ENCODE assay signal across 23 cellular contexts in genomic region chr2:102241616-102242260, GRCh38. TPM values are rescaled to one million over a fixed set of nuclear protein-coding genes. Genes with fewer than 3 reads are reported as not detected.
DNase-seq lines count a peak whose midpoint lies in the region; ATAC-seq, FAIRE-seq and TF ChIP-seq lines count a peak whose summit lies in the region.
"Had no signal": no experiment of that assay in that cellular context is flagged by ENCODE, and none has a peak within 500 bp of the region (broad histone marks: within the 10 kb centered on the region; RNA-seq: fewer than 3 reads in every experiment).

No MANE protein-coding gene starts in this region.

- TF ChIP-seq POLR2A in IMR-90 (IDR thresholded peaks at IDR 0.05; ENCODE audit: low read depth, low read length) (no peak), right lobe of liver (IDR thresholded peaks at IDR 0.05) (no peak), gastrocnemius medialis (IDR thresholded peaks at IDR 0.05) (no peak)

- no peak for FAIRE-seq in astrocyte (lab: Jason Lieb, UNC)
- FAIRE-seq: pancreas had no signal

- H2BK120ac ChIP-seq in IMR-90 (ENCODE audit: low read depth, low read length) = peak overlapping the region; percentile 21; the same call in 1 of the 2 replicates

- intact Hi-C loops in IMR-90 (cut with micrococcal nuclease) (loop anchor here (2.0 kb wide), 2 partner anchors 235 to 357 kb away; no protein-coding TSS in a partner anchor), right lobe of liver (cut with DNase I) (loop anchor here (10.0 kb wide), 2 partner anchors 203 to 227 kb away; no protein-coding TSS in a partner anchor), upper lobe of right lung (cut with DNase I) (loop anchor here (10.0 kb wide), 1 partner anchor 113 kb away; the partner anchor contains the start of gene IL18R1), gastrocnemius medialis (cut with DNase I; ENCODE audit: low total_unique reads) (loop anchor here (1.0 to 5.0 kb wide), 4 partner anchors 53 to 359 kb away; no protein-coding TSS in a partner anchor)

- no peaks in the 10 kb centered on the region for H3K36me3 ChIP-seq in IMR-90 (ENCODE audit: control insufficient read depth, insufficient read depth, low read length)
- no peaks in the 10 kb centered on the region for H3K36me3 ChIP-seq in astrocyte (ENCODE audit: insufficient read depth, low read length)
- no peaks in the 10 kb centered on the region for H3K36me3 ChIP-seq in right lobe of liver
- H3K36me3 ChIP-seq in upper lobe of right lung = no peaks in the 10 kb centered on the region
- no peaks in the 10 kb centered on the region for H3K36me3 ChIP-seq in gastrocnemius medialis
- H3K36me3 ChIP-seq: pancreas, spleen had no signal

- dilution Hi-C loops in IMR-90 (cut with HindIII; ENCODE audit: low sequenced_read_pairs, unreplicated experiment) = no loop called here

- no peak overlapping the region for H4K5ac ChIP-seq in IMR-90 (ENCODE audit: low read depth, low read length)

- H3K36me3 Mint-ChIP-seq in astrocyte (ENCODE audit: low read depth, unreplicated experiment) = peaks cover 4% of the 10 kb centered on the region
- H3K36me3 Mint-ChIP-seq: activated naive CD8-positive, alpha-beta T cell; CD4-positive, CD25-positive, alpha-beta regulatory T cell; IgD-negative memory B cell had no signal

- H3K9me1 ChIP-seq in IMR-90 (ENCODE audit: insufficient read depth, low read length) = peaks cover 15% of the 10 kb centered on the region

- H3K9ac ChIP-seq in IMR-90 (ENCODE audit: low read depth, low read length) (no peak overlapping the region), astrocyte (ENCODE audit: low read length) (no peak overlapping the region)

- H4K8ac ChIP-seq in IMR-90 (ENCODE audit: low read depth in 2 of 2, low read length in 2 of 2) = no peak overlapping the region

- WGBS in IMR-90 (ENCODE audit: extremely low coverage in 2 of 2, insufficient read length in 1 of 2), 2 experiments = 70% methylated on average over 2 of the region's 6 CpGs; no CpG with 5 or more reads in 1 of the 2 experiments
- 65% methylated on average over 6 of the region's 6 CpGs for WGBS in right lobe of liver (ENCODE audit: insufficient coverage, low coverage, low lambda C conversion rate, missing lambda C conversion rate)

- no peak overlapping the region for H2BK5ac ChIP-seq in IMR-90 (ENCODE audit: low read depth, low read length, poor library complexity, severe bottlenecking)

- no peak overlapping the region for H2AK9ac ChIP-seq in IMR-90 (replicated peaks; ENCODE audit: low read depth, low read length, poor library complexity)

- no peak overlapping the region for H3K14ac ChIP-seq in IMR-90 (replicated peaks; ENCODE audit: low read depth, low read length)

- CTCF ChIA-PET in IMR-90 (lab: Yijun Ruan, JAX) = interaction anchor here (1.5 to 3.3 kb wide), 4 partner anchors 16 to 222 kb away, joined by 5 to 26 read pairs (median 6); no protein-coding TSS in a partner anchor

- peak overlapping the region; percentile 12 for H3K27ac Mint-ChIP-seq in astrocyte (ENCODE audit: unreplicated experiment)
- H3K27ac Mint-ChIP-seq: IgD-negative memory B cell had no signal

- no peak overlapping the region; the same call in 1 of the 2 replicates for H3K4ac ChIP-seq in IMR-90 (ENCODE audit: low read depth, low read length)

- H3K4me2 ChIP-seq in IMR-90 (ENCODE audit: low read depth, low read length) (no peak overlapping the region), astrocyte (ENCODE audit: low read length) (no peak overlapping the region)

- H3K79me1 ChIP-seq in IMR-90 (ENCODE audit: low read depth in 1 of 2, low read length in 2 of 2) = no peaks in the 10 kb centered on the region

- no peak overlapping the region; the same call in 1 of the 2 replicates for H2BK20ac ChIP-seq in IMR-90 (ENCODE audit: low read depth, low read length)

- H4K91ac ChIP-seq in IMR-90 (ENCODE audit: insufficient read depth, low read depth, low read length) = no peak overlapping the region

- no peaks in the 10 kb centered on the region for H3K79me2 ChIP-seq in astrocyte (ENCODE audit: insufficient read depth, low read length)

- peak overlapping the region; percentile 7; the same call in 1 of the 3 replicates for H2BK15ac ChIP-seq in IMR-90 (ENCODE audit: low read depth, low read length)

- TF ChIP-seq RAD21 in IMR-90 (IDR thresholded peaks at IDR 0.05; ENCODE audit: low read length) = no peak

- H3K27me3 ChIP-seq in IMR-90 (ENCODE audit: control insufficient read depth, insufficient read depth, low read length) (0 out of 2 replicates have a peak, but pooled peaks cover under 1% of the 10 kb centered on the region), astrocyte (ENCODE audit: insufficient read depth, low read length) (no peaks in the 10 kb centered on the region), right lobe of liver (no peaks in the 10 kb centered on the region), upper lobe of right lung (no peaks in the 10 kb centered on the region), gastrocnemius medialis (no peaks in the 10 kb centered on the region)
- H3K27me3 ChIP-seq: pancreas had no signal

- H3K27ac ChIP-seq in IMR-90 (ENCODE audit: insufficient read depth, low read length) (no peak overlapping the region), astrocyte (ENCODE audit: low read depth, low read length) (no peak overlapping the region), right lobe of liver (peak overlapping the region; percentile 2 to 53 (median 30)), upper lobe of right lung (peak overlapping the region; percentile 4), gastrocnemius medialis (no peak overlapping the region)

- POLR2A ChIA-PET in IMR-90 (lab: Charles Lee; ENCODE audit: unreplicated experiment) = no interaction called here

- peaks cover 2% of the 10 kb centered on the region for H3K9me3 Mint-ChIP-seq in astrocyte (ENCODE audit: unreplicated experiment)
- H3K9me3 Mint-ChIP-seq: CD4-positive, CD25-positive, alpha-beta regulatory T cell; HFFc6; IgD-negative memory B cell had no signal

- DNase-seq in IMR-90 = no peak
- DNase-seq in astrocyte (ENCODE audit: low read depth) = no peak
- no peak for DNase-seq in right lobe of liver
- no peak for DNase-seq in upper lobe of right lung
- DNase-seq in gastrocnemius medialis = no peak
- no peak for DNase-seq in NCI-H748 treated with DMSO at 0.1 percent for 48 hours (lab: John Stamatoyannopoulos, UW)
- DNase-seq in NCI-H187 treated with DMSO at 0.1 percent for 48 hours (lab: John Stamatoyannopoulos, UW) = no peak
- DNase-seq: activated CD4-positive, alpha-beta T cell treated with anti-CD3 and anti-CD28 coated beads for 36 hours; activated T-cell treated with anti-CD3 and anti-CD28 coated beads for 4 hours; CD4-positive, CD25-positive, alpha-beta regulatory T cell; central memory CD4-positive, alpha-beta T cell; GOT3; HFFc6; NCI-H1092; NCI-H2029; NCI-H69; pancreas; T-helper 17 cell had no signal

- peaks cover 8% of the 10 kb centered on the region for H3K4me1 ChIP-seq in IMR-90 (ENCODE audit: control insufficient read depth, insufficient read depth, low read length)
- H3K4me1 ChIP-seq in astrocyte (ENCODE audit: insufficient read depth, low read length) = peaks cover 6% of the 10 kb centered on the region
- peaks cover 0 to 7% (median 0%) of the 10 kb centered on the region in 4 donors for H3K4me1 ChIP-seq in right lobe of liver
- H3K4me1 ChIP-seq in upper lobe of right lung = peaks cover 5% of the 10 kb centered on the region
- peaks cover 0 to 13% of the 10 kb centered on the region in 2 donors for H3K4me1 ChIP-seq in gastrocnemius medialis

- H3K4me3 ChIP-seq in IMR-90 (ENCODE audit: insufficient read depth, low read depth, low read length) (no peak overlapping the region), astrocyte (ENCODE audit: insufficient read depth, low read depth, low read length) (no peak overlapping the region), right lobe of liver (no peak overlapping the region), upper lobe of right lung (no peak overlapping the region), gastrocnemius medialis (no peak overlapping the region)
- H3K4me3 ChIP-seq: lung, pancreas had no signal

- TF ChIP-seq CTCF in IMR-90 (conservative IDR thresholded peaks at IDR 0.05; ENCODE audit: low read depth, low read length) = no peak
- no peak for TF ChIP-seq CTCF in astrocyte (IDR thresholded peaks at IDR 0.05; ENCODE audit: insufficient read depth, low read depth, low read length)
- TF ChIP-seq CTCF in right lobe of liver (IDR thresholded peaks at IDR 0.05) = no peak
- TF ChIP-seq CTCF in upper lobe of right lung (IDR thresholded peaks at IDR 0.05) = no peak
- TF ChIP-seq CTCF in gastrocnemius medialis (IDR thresholded peaks at IDR 0.05 in 4 of 5, conservative IDR thresholded peaks at IDR 0.05 in 1 of 5) = no peak

- no peaks in the 10 kb centered on the region for H3K9me3 ChIP-seq in IMR-90 (ENCODE audit: control insufficient read depth, insufficient read depth, low read length)
- H3K9me3 ChIP-seq in astrocyte (ENCODE audit: insufficient read depth, low read depth, low read length) = no peaks in the 10 kb centered on the region
- no peaks in the 10 kb centered on the region for H3K9me3 ChIP-seq in right lobe of liver
- no peaks in the 10 kb centered on the region for H3K9me3 ChIP-seq in upper lobe of right lung
- H3K9me3 ChIP-seq in gastrocnemius medialis = no peaks in the 10 kb centered on the region
- H3K9me3 ChIP-seq: pancreas, spleen had no signal

- no peak overlapping the region; the same call in 1 of the 2 replicates for H2AK5ac ChIP-seq in IMR-90 (ENCODE audit: low read depth, low read length)

- H3K4me1 Mint-ChIP-seq in astrocyte (ENCODE audit: low read depth, unreplicated experiment) = peaks cover 7% of the 10 kb centered on the region

- no peak overlapping the region for H3K23ac ChIP-seq in IMR-90 (ENCODE audit: low read depth, low read length)

- H2AFZ ChIP-seq in IMR-90 (replicated peaks; ENCODE audit: low read length, poor library complexity) = no peak overlapping the region
- H2AFZ ChIP-seq in astrocyte (ENCODE audit: low read depth, low read length) = no peak overlapping the region

- no TSS peak for BruUV-seq in IMR-90 (replicated peaks; lab: Mats Ljungman, UMichigan)

- no peak overlapping the region for H3K56ac ChIP-seq in IMR-90 (ENCODE audit: extremely low read depth, insufficient read depth, low read length)

- H3K4me3 Mint-ChIP-seq in astrocyte (ENCODE audit: unreplicated experiment) = no peak overlapping the region
- H3K4me3 Mint-ChIP-seq: activated CD4-positive, alpha-beta T cell treated with anti-CD3 and anti-CD28 coated beads for 36 hours; activated naive CD8-positive, alpha-beta T cell; T-helper 17 cell had no signal

- no peak overlapping the region for H3K18ac ChIP-seq in IMR-90 (ENCODE audit: low read depth, low read length)

- ATAC-seq in IMR-90 (ENCODE audit: low read depth) (no peak), right lobe of liver (no peak), upper lobe of right lung (no peak), gastrocnemius medialis (no peak)

- peaks cover 15% of the 10 kb centered on the region for H3K27me3 Mint-ChIP-seq in astrocyte (ENCODE audit: low read depth, unreplicated experiment)
- H3K27me3 Mint-ChIP-seq: activated CD4-positive, alpha-beta T cell treated with anti-CD3 and anti-CD28 coated beads for 36 hours; activated naive CD8-positive, alpha-beta T cell; CD4-positive, CD25-positive, alpha-beta regulatory T cell; T-helper 17 cell had no signal

- H4K20me1 ChIP-seq in IMR-90 (ENCODE audit: insufficient read depth, low read length) (no peaks in the 10 kb centered on the region), astrocyte (ENCODE audit: insufficient read depth, low read length) (no peaks in the 10 kb centered on the region)

- in situ Hi-C loops in IMR-90 (cut with MboI; ENCODE audit: low sequenced_read_pairs) (loop anchor here (5.0 to 10.0 kb wide), 2 partner anchors 201 to 357 kb away; no protein-coding TSS in a partner anchor), gastrocnemius medialis (cut with MboI; ENCODE audit: low sequenced_read_pairs in 4 of 4) (loop anchor here in 3 of 4 donors (5.0 kb wide), 1 partner anchor 219 kb away; no protein-coding TSS in a partner anchor)

RNA-seq across cellular contexts. Expression of gene IL1RL2, which starts 54.9 kb away (rescaled TPM):
- total RNA-seq in IMR-90 (2012; rRNA removed) (0.28 and 0.36 TPM in 2 replicates), astrocyte (0.43 TPM in 1 of 2 replicates, not detected in the other), right lobe of liver (1 to 10 TPM; 1.2 to 3.1 (median 2.3) TPM), upper lobe of right lung (0.58 TPM), gastrocnemius medialis (under 1 TPM in 2 of 4 donors, not detected in 2; 0.35 to 0.49 TPM)
- 0.09 and 0.26 TPM in 2 replicates for polyA plus RNA-seq in IMR-90 (2012; rRNA removed)
- polyA plus RNA-seq in IMR-90 (2012; cell fraction: cytosol; rRNA removed) = 0.03 and 0.08 TPM in 2 replicates
- 0.18 and 0.71 TPM in 2 replicates for polyA plus RNA-seq in IMR-90 (2012; cell fraction: nucleus; rRNA removed; ENCODE audit: low replicate concordance)
- total RNA-seq: CD4-positive, CD25-positive, alpha-beta regulatory T cell; HFFc6; T-helper 17 cell had no signal
- polyA plus RNA-seq: CD4-positive, CD25-positive, alpha-beta regulatory T cell; IgD-negative memory B cell; neural cell had no signal

Comparison
In these comparisons a context has a peak if more than half of its experiments do, and no peak if none do; other contexts are left out.
1. H3K27ac ChIP-seq: peak in right lobe of liver (3 of 3) and upper lobe of right lung (single experiment); none in IMR-90 (single experiment), astrocyte (single experiment) and gastrocnemius medialis (0 of 4).